In the genomic region with DNA sequence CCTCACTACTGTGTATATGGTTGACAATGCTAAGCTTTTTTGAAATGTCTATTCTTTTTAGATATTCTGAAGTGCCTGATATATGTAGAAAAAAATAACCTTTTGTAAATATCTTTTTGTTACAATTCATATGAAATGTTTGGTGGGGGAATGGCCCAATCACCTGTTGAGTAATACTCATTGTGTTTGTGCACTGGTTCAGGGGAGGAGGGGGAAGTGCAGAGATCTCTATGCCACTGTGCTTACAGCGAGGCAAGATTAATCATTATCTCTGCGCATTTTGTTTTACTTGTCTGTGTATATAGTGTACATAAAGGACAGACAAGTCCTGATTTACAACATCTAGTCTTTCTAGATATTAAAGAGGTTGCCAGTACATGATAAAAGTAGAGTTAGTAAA, we compare ENCODE assay signal across 26 cellular contexts. TPM values are rescaled to one million over a fixed set of nuclear protein-coding genes. Genes with fewer than 3 reads are reported as not detected.
DNase-seq lines count a peak whose midpoint lies in the region; ATAC-seq and TF ChIP-seq lines count a peak whose summit lies in the region.
"Had no signal": no experiment of that assay in that cellular context is flagged by ENCODE, and none has a peak within 500 bp of the region (broad histone marks: within the 10 kb centered on the region; RNA-seq: fewer than 3 reads in every experiment).

No MANE protein-coding gene starts in this region.

- peaks cover 22% of the 10 kb centered on the region for H3K27me3 Mint-ChIP-seq in activated CD4-positive, alpha-beta T cell treated with anti-CD3 and anti-CD28 coated beads for 36 hours

- H3K9me3 ChIP-seq in upper lobe of right lung, result no peaks in the 10 kb centered on the region
- H3K9me3 ChIP-seq: ovary, Peyer's patch, vagina had no signal

- DNase-seq in activated CD4-positive, alpha-beta T cell treated with anti-CD3 and anti-CD28 coated beads for 36 hours, result no peak
- DNase-seq in activated CD4-positive, alpha-beta T cell treated with anti-CD3 and anti-CD28 coated beads for 48 hours, result no peak
- DNase-seq in NCI-H774 (lab: John Stamatoyannopoulos, UW), result peak; percentile 9
- peak; percentile 43 for DNase-seq in kidney tubule cell (ENCODE audit: low spot score)
- no peak for DNase-seq in upper lobe of right lung
- DNase-seq in NCI-H2196 treated with DMSO at 0.1 percent for 48 hours (lab: John Stamatoyannopoulos, UW; ENCODE audit: unreplicated experiment), result no peak
- DNase-seq in SK-N-DZ (ENCODE audit: low spot score), result no peak
- DNase-seq: activated CD4-positive, CD25-positive, alpha-beta regulatory T cell; activated CD8-positive, alpha-beta memory T cell treated with anti-CD3 and anti-CD28 coated beads for 24 hours; DMS 273 treated with DMSO at 0.1 percent for 48 hours; effector CD4-positive, alpha-beta T cell; hypothalamus; islet precursor cell; naive B cell; NCI-H1092; NCI-H2081; NCI-H526; ovary; Peyer's patch; T-helper 9 cell had no signal

- peaks cover 23% of the 10 kb centered on the region for H3K36me3 Mint-ChIP-seq in activated CD4-positive, alpha-beta T cell treated with anti-CD3 and anti-CD28 coated beads for 36 hours (ENCODE audit: low read depth)

- H3K27ac Mint-ChIP-seq in activated CD4-positive, alpha-beta T cell treated with anti-CD3 and anti-CD28 coated beads for 36 hours, result no peak overlapping the region
- H3K27ac Mint-ChIP-seq: activated naive CD4-positive, alpha-beta T cell treated with anti-CD3 and anti-CD28 coated beads, Interleukin-2, amount 50 U/mL, for 24 hours; memory B cell had no signal

- POLR2A ChIA-PET in activated CD4-positive, alpha-beta T cell treated with anti-CD3 and anti-CD28 coated beads for 36 hours (lab: Charles Lee), result no interaction called here

- H3K4me1 Mint-ChIP-seq in activated CD4-positive, alpha-beta T cell treated with anti-CD3 and anti-CD28 coated beads for 36 hours, result peaks cover 12% of the 10 kb centered on the region

- CTCF ChIA-PET in activated CD4-positive, alpha-beta T cell treated with anti-CD3 and anti-CD28 coated beads for 36 hours (lab: Charles Lee), result interaction anchor here (1.5 kb wide), 1 partner anchor 66 kb away, joined by 7 read pairs; no protein-coding TSS in a partner anchor

- intact Hi-C loops in activated CD4-positive, alpha-beta T cell treated with anti-CD3 and anti-CD28 coated beads for 36 hours (cut with DNase I, micrococcal nuclease), result no loop called here
- intact Hi-C loops in upper lobe of right lung (cut with DNase I), result no loop called here

- H3K4me3 ChIP-seq in upper lobe of right lung, result no peak overlapping the region
- H3K4me3 ChIP-seq: BLaER1 treated with 17β-estradiol and CSF1 and Interleukin-3, amounts not matched to agents 10 nM and 100 nM; ovary; SK-N-MC had no signal

- peak overlapping the region; percentile 44 for H3K4me3 Mint-ChIP-seq in activated CD4-positive, alpha-beta T cell treated with anti-CD3 and anti-CD28 coated beads for 36 hours
- H3K4me3 Mint-ChIP-seq: memory B cell had no signal

- TF ChIP-seq CTCF in upper lobe of right lung (IDR thresholded peaks at IDR 0.05), result no peak

- no peaks in the 10 kb centered on the region for H3K9me3 Mint-ChIP-seq in activated CD4-positive, alpha-beta T cell treated with anti-CD3 and anti-CD28 coated beads for 36 hours (ENCODE audit: low read depth)
- H3K9me3 Mint-ChIP-seq: activated naive CD4-positive, alpha-beta T cell treated with anti-CD3 and anti-CD28 coated beads, Interleukin-2, amount 50 U/mL, for 24 hours; memory B cell; naive B cell had no signal

- H3K27me3 ChIP-seq in upper lobe of right lung, result peaks cover 11% of the 10 kb centered on the region
- H3K27me3 ChIP-seq: BLaER1 treated with 17β-estradiol and CSF1 and Interleukin-3, amounts not matched to agents 10 nM and 100 nM; ovary; Peyer's patch; vagina had no signal

- ATAC-seq in activated CD4-positive, alpha-beta T cell treated with anti-CD3 and anti-CD28 coated beads for 36 hours, result peak; percentile 41
- peak; percentile 52 for ATAC-seq in upper lobe of right lung
- ATAC-seq in GM18868 (IDR thresholded peaks at IDR 0.05; ENCODE audit: unreplicated experiment), result no peak

- no peaks in the 10 kb centered on the region for H3K36me3 ChIP-seq in upper lobe of right lung
- H3K36me3 ChIP-seq: ovary, Peyer's patch, vagina had no signal

- no peaks in the 10 kb centered on the region for H3K4me1 ChIP-seq in upper lobe of right lung
- H3K4me1 ChIP-seq: Peyer's patch, vagina had no signal

- no peak overlapping the region for H3K27ac ChIP-seq in upper lobe of right lung
- H3K27ac ChIP-seq: BLaER1 treated with 17β-estradiol and CSF1 and Interleukin-3, amounts not matched to agents 10 nM and 100 nM; ovary; SK-N-MC had no signal

RNA-seq across cellular contexts. Expression of a gene that starts 25.2 kb away (rescaled TPM):
- 10 to 100 TPM; 32.3 to 44.8 TPM for total RNA-seq in activated CD4-positive, alpha-beta T cell treated with anti-CD3 and anti-CD28 coated beads for 36 hours
- 29.5 TPM for total RNA-seq in upper lobe of right lung
- 120 and 134 TPM in 2 replicates for polyA plus RNA-seq in SK-N-DZ (2014; cell fraction: cytosol; rRNA removed)
- 99.9 and 104 TPM in 2 replicates for polyA plus RNA-seq in SK-N-DZ (2014; cell fraction: nucleus; rRNA removed)

RNA-seq across cellular contexts. Expression of a gene that starts 39.5 kb away (rescaled TPM):
- total RNA-seq in activated CD4-positive, alpha-beta T cell treated with anti-CD3 and anti-CD28 coated beads for 36 hours, result under 1 TPM; 0.42 to 0.66 TPM
- 322 TPM for total RNA-seq in upper lobe of right lung
- 0.60 and 0.99 TPM in 2 replicates for polyA plus RNA-seq in SK-N-DZ (2014; cell fraction: cytosol; rRNA removed)
- polyA plus RNA-seq in SK-N-DZ (2014; cell fraction: nucleus; rRNA removed), result 0.24 TPM in 1 of 2 replicates, not detected in the other

Comparison
In these comparisons a context has a peak if more than half of its experiments do, and no peak if none do; other contexts are left out.
1. DNase-seq: peak in NCI-H774 (single experiment) and kidney tubule cell (single experiment); none in activated CD4-positive, alpha-beta T cell treated with anti-CD3 and anti-CD28 coated beads for 36 hours (single experiment), activated CD4-positive, alpha-beta T cell treated with anti-CD3 and anti-CD28 coated beads for 48 hours (single experiment), upper lobe of right lung (single experiment), NCI-H2196 treated with DMSO at 0.1 percent for 48 hours (single experiment) and SK-N-DZ (single experiment).
2. RNA of a gene that starts 39.5 kb away (total RNA-seq): 322 TPM in upper lobe of right lung (single experiment); 0.42 to 0.66 TPM in activated CD4-positive, alpha-beta T cell treated with anti-CD3 and anti-CD28 coated beads for 36 hours; every median in the first group is over 100 times any median in the second.